In genomic region chr6:38283734-38284362, GRCh38 we compare ENCODE assay signal across 17 cellular contexts.
A peak's percentile ranks its signal among the peaks of the same experiment; 100 is the strongest.
DNase-seq lines count a peak whose midpoint lies in the region; ATAC-seq and TF ChIP-seq lines count a peak whose summit lies in the region.
"Had no signal": no experiment of that assay in that cellular context is flagged by ENCODE, and none has a peak within 500 bp of the region (broad histone marks: within the 10 kb centered on the region; RNA-seq: fewer than 3 reads in every experiment).

No MANE protein-coding gene starts in this region.

- no peak overlapping the region for H3K4me3 ChIP-seq in RWPE2 (ENCODE audit: severe bottlenecking)
- H3K4me3 ChIP-seq: adrenal gland, BLaER1, smooth muscle cell had no signal

- peak; percentile 29 for DNase-seq in Caki2 (ENCODE audit: low read depth)
- DNase-seq in HCEC 1CT: peak; percentile 86
- no peak for DNase-seq in RWPE2 (ENCODE audit: low spot score)
- peak; percentile 19 for DNase-seq in glomerular visceral epithelial cell (ENCODE audit: extremely low spot score)
- no peak for DNase-seq in NCI-H187 treated with DMSO at 0.1 percent for 48 hours (lab: John Stamatoyannopoulos, UW)
- DNase-seq in NCI-H82 treated with DMSO at 0.1 percent for 48 hours (lab: John Stamatoyannopoulos, UW; ENCODE audit: unreplicated experiment): no peak
- no peak for DNase-seq in NCI-H2029 (lab: John Stamatoyannopoulos, UW)
- DNase-seq: activated CD8-positive, alpha-beta memory T cell treated with anti-CD3 and anti-CD28 coated beads, Interleukin-2, amount 50 U/mL, for 48 hours; adrenal gland; DND-41; erythroblast; GOT3; NCI-H1092 treated with DMSO at 0.1 percent for 48 hours; NCI-H2227 treated with DMSO at 0.1 percent for 48 hours had no signal

- TF ChIP-seq CTCF in RWPE2 (IDR thresholded peaks at IDR 0.05; ENCODE audit: poor library complexity, severe bottlenecking): no peak

- no peak overlapping the region for H3K27ac ChIP-seq in RWPE2 (ENCODE audit: poor library complexity, severe bottlenecking)
- H3K27ac ChIP-seq: adrenal gland, BLaER1 had no signal

- in situ Hi-C loops in Caki2 (cut with HindIII; ENCODE audit: low pct_unique_long_range_greater_than_20kb, low sequenced_read_pairs): no loop called here

- H3K27me3 ChIP-seq in RWPE2 (ENCODE audit: insufficient read depth, poor library complexity, severe bottlenecking): no peaks in the 10 kb centered on the region
- H3K27me3 ChIP-seq: adrenal gland, BLaER1 had no signal

- H3K4me1 ChIP-seq in RWPE2 (ENCODE audit: insufficient read depth, poor library complexity, severe bottlenecking): peaks cover 8% of the 10 kb centered on the region
- H3K4me1 ChIP-seq: adrenal gland, BLaER1 had no signal

- no peaks in the 10 kb centered on the region for H3K36me3 ChIP-seq in RWPE2 (ENCODE audit: low read depth)
- H3K36me3 ChIP-seq: adrenal gland, BLaER1 had no signal

- H3K9me3 ChIP-seq in RWPE2 (ENCODE audit: severe bottlenecking): no peaks in the 10 kb centered on the region
- H3K9me3 ChIP-seq: adrenal gland, BLaER1 had no signal

- peak; percentile 73 for ATAC-seq in RWPE2 (ENCODE audit: low read depth)
- ATAC-seq in GM21360 (IDR thresholded peaks at IDR 0.05; ENCODE audit: unreplicated experiment): no peak

Comparison
In these comparisons a context has a peak if more than half of its experiments do, and no peak if none do; other contexts are left out.
1. DNase-seq: peak in Caki2 (single experiment), HCEC 1CT (single experiment) and glomerular visceral epithelial cell (single experiment); none in RWPE2 (single experiment), NCI-H187 treated with DMSO at 0.1 percent for 48 hours (single experiment), NCI-H82 treated with DMSO at 0.1 percent for 48 hours (single experiment) and NCI-H2029 (single experiment).